ENCODE assay signal across 19 cellular contexts in the genomic region with DNA sequence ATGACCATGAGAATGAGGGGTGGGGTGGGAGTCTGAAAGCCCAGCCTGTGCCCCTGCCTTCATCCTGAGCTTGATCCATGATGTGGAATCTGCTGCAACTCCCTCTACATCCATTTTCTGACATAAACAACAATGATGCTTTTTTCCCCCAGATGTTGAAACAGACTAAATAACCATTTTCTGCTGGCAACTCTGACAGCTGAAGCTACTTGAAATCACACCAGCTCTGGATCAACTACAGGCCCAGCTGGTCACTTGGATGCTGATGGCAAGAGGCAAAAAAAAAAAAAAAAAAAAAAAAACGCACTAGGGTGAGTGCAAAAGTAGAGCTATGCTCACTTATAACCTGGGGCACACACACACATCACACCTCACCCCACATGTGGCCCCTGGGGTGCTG.
DNase-seq lines count a peak whose midpoint lies in the region; ATAC-seq and TF ChIP-seq lines count a peak whose summit lies in the region.
"Had no signal": no experiment of that assay in that cellular context is flagged by ENCODE, and none has a peak within 500 bp of the region (broad histone marks: within the 10 kb centered on the region; RNA-seq: fewer than 3 reads in every experiment).

No MANE protein-coding gene starts in this region.

- H3K9me3 ChIP-seq in adrenal gland (replicated peaks in 1 of 3): no peaks in the 10 kb centered on the region
- H3K9me3 ChIP-seq: A549 had no signal

- no peak overlapping the region for H3K4me3 ChIP-seq in adrenal gland
- H3K4me3 ChIP-seq: A549, BLaER1 had no signal

- no peak overlapping the region for H3K27ac ChIP-seq in adrenal gland
- H3K27ac ChIP-seq: A549, BLaER1 had no signal

- no peak for TF ChIP-seq CTCF in adrenal gland (IDR thresholded peaks at IDR 0.05)

- peak; percentile 47 for ATAC-seq in left ventricle myocardium superior
- no peak for ATAC-seq in Right ventricle myocardium inferior
- no peak for ATAC-seq in left lobe of liver
- ATAC-seq: A549, HCT116, HepG2 had no signal

- DNase-seq in left ventricle myocardium superior (no peak), Right ventricle myocardium inferior (ENCODE audit: missing footprints) (no peak), fibroblast of gingiva (ENCODE audit: low read depth) (peak; percentile 37), medulla oblongata (ENCODE audit: extremely low spot score) (peak; percentile 2), adrenal gland (no peak), NCI-H82 treated with DMSO at 0.1 percent for 48 hours (lab: John Stamatoyannopoulos, UW; ENCODE audit: unreplicated experiment) (no peak), left lobe of liver (ENCODE audit: low spot score) (no peak)
- DNase-seq: AML-193; CD4-positive, alpha-beta memory T cell; DMS153; DMS79; GDM1; GOT3; H7; HFFc6 had no signal

- no peak for TF ChIP-seq POLR2A in adrenal gland (IDR thresholded peaks at IDR 0.05)

- intact Hi-C loops in left ventricle myocardium superior (cut with micrococcal nuclease) (no loop called here), Right ventricle myocardium inferior (cut with DNase I) (no loop called here), adrenal gland (cut with DNase I) (no loop called here)

- WGBS in adrenal gland, 4 donors: 0 to 69% (median 29%) methylated on average over 1 of the region's 1 CpG

- H3K4me1 ChIP-seq in adrenal gland (replicated peaks in 1 of 2): peaks cover 3 to 4% of the 10 kb centered on the region in 2 donors
- H3K4me1 ChIP-seq: A549 had no signal

- no peaks in the 10 kb centered on the region for H3K36me3 ChIP-seq in adrenal gland (replicated peaks in 1 of 2)
- H3K36me3 ChIP-seq: BLaER1 had no signal

- no peaks in the 10 kb centered on the region for H3K27me3 ChIP-seq in adrenal gland
- H3K27me3 ChIP-seq: BLaER1 had no signal

Comparison
In these comparisons a context has a peak if more than half of its experiments do, and no peak if none do; other contexts are left out.
1. DNase-seq: peak in fibroblast of gingiva (single experiment) and medulla oblongata (single experiment); none in left ventricle myocardium superior (single experiment), Right ventricle myocardium inferior (single experiment), adrenal gland (0 of 7), NCI-H82 treated with DMSO at 0.1 percent for 48 hours (single experiment) and left lobe of liver (single experiment).